8 cellular contexts compared by ENCODE assay signal in genomic region chr6:32668226-32668747, GRCh38.
DNase-seq lines count a peak whose midpoint lies in the region; ATAC-seq lines count a peak whose summit lies in the region.

No MANE protein-coding gene starts in this region.

- DNase-seq in DMS53 (lab: John Stamatoyannopoulos, UW) (peak; percentile 94), head of caudate nucleus (peak in 28 of 42 donors; percentile 2 to 62 (median 26)), ecto neural progenitor cell (ENCODE audit: low spot score) (no peak), NCI-H510A (lab: John Stamatoyannopoulos, UW) (no peak)
- peak; percentile 17 to 40 for DNase-seq in activated CD4-positive, alpha-beta T cell treated with anti-CD3 and anti-CD28 coated beads, Interleukin-2, amount 50 U/mL, for 48 hours
- DNase-seq in stimulated activated CD4-positive, alpha-beta T cell treated with anti-CD3 and anti-CD28 coated beads, Interleukin-4, amount 100 ng/mL, for 24 hours: peak; percentile 50

- intact Hi-C loops in head of caudate nucleus (cut with DNase I): no loop called here

- ATAC-seq in GM19397 (IDR thresholded peaks at IDR 0.05; ENCODE audit: unreplicated experiment) (peak; percentile 79), HG03439 (IDR thresholded peaks at IDR 0.05; ENCODE audit: unreplicated experiment) (peak; percentile 56)

Comparison
In these comparisons a context has a peak if more than half of its experiments do, and no peak if none do; other contexts are left out.
1. DNase-seq: peak in DMS53 (single experiment), activated CD4-positive, alpha-beta T cell treated with anti-CD3 and anti-CD28 coated beads, Interleukin-2, amount 50 U/mL, for 48 hours (2 of 2), head of caudate nucleus (28 of 42) and stimulated activated CD4-positive, alpha-beta T cell treated with anti-CD3 and anti-CD28 coated beads, Interleukin-4, amount 100 ng/mL, for 24 hours (single experiment); none in ecto neural progenitor cell (single experiment) and NCI-H510A (single experiment).